ENCODE assay signal across 8 cellular contexts in the genomic region with DNA sequence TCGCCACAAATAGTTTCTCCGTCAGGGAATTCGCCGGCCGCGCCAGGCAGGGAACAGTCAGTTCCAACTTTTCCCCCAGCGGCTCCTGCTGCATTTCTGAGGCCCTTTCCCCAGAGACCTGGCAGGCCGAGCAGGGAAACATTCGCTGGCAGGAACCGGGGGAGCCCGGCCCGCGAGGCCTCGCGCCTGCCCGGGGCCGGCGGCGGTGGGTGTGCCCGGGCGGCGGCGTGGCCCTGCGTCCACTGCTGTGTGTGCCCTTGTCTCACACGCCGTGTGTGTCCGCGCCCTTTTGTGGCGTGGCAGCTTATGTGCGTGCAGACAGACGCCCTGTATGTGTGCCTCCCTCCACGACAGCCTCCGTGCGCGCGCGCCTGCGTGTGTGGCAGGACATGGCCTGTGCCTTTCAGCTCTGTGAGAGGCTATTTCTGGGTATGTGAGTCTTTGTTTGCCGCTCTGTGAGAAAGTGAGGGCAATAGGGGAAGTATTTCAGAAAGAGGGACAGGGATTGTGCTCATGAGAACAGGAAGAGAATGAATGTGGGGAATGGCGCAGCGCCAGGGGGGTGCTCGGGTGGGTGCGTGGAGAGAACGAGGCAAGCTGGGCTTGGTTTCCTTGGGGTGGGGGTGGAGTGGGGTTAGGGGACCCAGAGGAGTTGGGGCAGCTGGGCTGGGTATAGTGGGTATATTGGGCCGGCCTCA. TPM values are rescaled to one million over a fixed set of nuclear protein-coding genes. Genes with fewer than 3 reads are reported as not detected.
A peak's percentile ranks its signal among the peaks of the same experiment; 100 is the strongest.
DNase-seq lines count a peak whose midpoint lies in the region; ATAC-seq and TF ChIP-seq lines count a peak whose summit lies in the region.

No MANE protein-coding gene starts in this region.

- peaks cover 61% of the 10 kb centered on the region for H3K4me1 Mint-ChIP-seq in GM23338

- H3K4me2 ChIP-seq in GM23338, result peak overlapping the region; percentile 86

- no peaks in the 10 kb centered on the region for H3K9me2 ChIP-seq in GM23338 (ENCODE audit: insufficient read depth)

- H3K4me3 ChIP-seq in GM23338 (peak overlapping the region; percentile 59), ectodermal cell (ENCODE audit: insufficient read depth, low read depth, low read length) (peak overlapping the region; percentile 38), lower leg skin (ENCODE audit: low read depth, poor library complexity, severe bottlenecking) (peak overlapping the region; percentile 29), stomach (peak overlapping the region; percentile 60 to 69 (median 66))

- H3K9me3 ChIP-seq in ectodermal cell (ENCODE audit: control insufficient read depth, low read length) (no peaks in the 10 kb centered on the region), stomach (no peaks in the 10 kb centered on the region)

- WGBS in ectodermal cell, 2 experiments, result 4 to 5% methylated on average over 45 of the region's 45 CpGs
- 4 to 5% methylated on average over 17 to 27 of the region's 45 CpGs for WGBS in lower leg skin, 2 donors
- WGBS in stomach, 5 donors, result 1 to 5% (median 4%) methylated on average over 16 to 45 of the region's 45 CpGs

- H3F3A ChIP-seq in GM23338 (replicated peaks; ENCODE audit: low read depth), result peaks cover 10% of the 10 kb centered on the region

- H3K27me3 Mint-ChIP-seq in GM23338 (ENCODE audit: insufficient read depth, low read depth, poor library complexity), result peaks cover 77% of the 10 kb centered on the region

- H3K4me3 Mint-ChIP-seq in GM23338, result peak overlapping the region; percentile 81

- no peaks in the 10 kb centered on the region for H4K20me1 ChIP-seq in GM23338 (replicated peaks; ENCODE audit: insufficient read depth)

- peaks cover 44% of the 10 kb centered on the region for H3K4me1 ChIP-seq in GM23338 (ENCODE audit: insufficient read depth)
- H3K4me1 ChIP-seq in ectodermal cell (ENCODE audit: control insufficient read depth, insufficient read depth, low read length), result peaks cover 56% of the 10 kb centered on the region
- H3K4me1 ChIP-seq in stomach, result peaks cover 73 to 86% (median 81%) of the 10 kb centered on the region in 4 donors

- H3K79me2 ChIP-seq in GM23338 (replicated peaks; ENCODE audit: insufficient read depth), result no peaks in the 10 kb centered on the region

- ATAC-seq in GM23338, result no peak

- no peak for TF ChIP-seq EP300 in stomach (IDR thresholded peaks at IDR 0.05)

- H3K27me3 ChIP-seq in GM23338 (ENCODE audit: insufficient read depth) (peaks cover 88% of the 10 kb centered on the region), ectodermal cell (ENCODE audit: control insufficient read depth, insufficient read depth, low read length, poor library complexity, severe bottlenecking) (peaks cover 71% of the 10 kb centered on the region), stomach (peaks cover 0 to 61% (median 21%) of the 10 kb centered on the region in 3 donors)

- in situ Hi-C loops in ACHN (cut with HindIII; ENCODE audit: low pct_ligation_motif_present, low pct_unique_long_range_greater_than_20kb, low sequenced_read_pairs), result no loop called here

- TF ChIP-seq CTCF in GM23338 (conservative IDR thresholded peaks at IDR 0.05; ENCODE audit: low read depth in 2 of 2) (no peak), lower leg skin (IDR thresholded peaks at IDR 0.05) (no peak), stomach (IDR thresholded peaks at IDR 0.05) (no peak)

- TF ChIP-seq POLR2A in lower leg skin (IDR thresholded peaks at IDR 0.05) (no peak), stomach (IDR thresholded peaks at IDR 0.05) (no peak)

- intact Hi-C loops in lower leg skin (cut with DNase I; ENCODE audit: low total_unique reads) (no loop called here), stomach (cut with DNase I; ENCODE audit: low total_unique reads) (loop anchor here (10.0 kb wide), 1 partner anchor 56 kb away; no protein-coding TSS in a partner anchor)

- H3K36me3 Mint-ChIP-seq in GM23338 (ENCODE audit: low read depth), result no peaks in the 10 kb centered on the region; the same call in 2 of the 3 replicates

- no peaks in the 10 kb centered on the region; the same call in 2 of the 3 replicates for H3K9me3 Mint-ChIP-seq in GM23338

- H3K36me3 ChIP-seq in GM23338 (ENCODE audit: insufficient read depth) (no peaks in the 10 kb centered on the region), ectodermal cell (ENCODE audit: control insufficient read depth, insufficient read depth, low read length) (no peaks in the 10 kb centered on the region), stomach (no peaks in the 10 kb centered on the region)

- peak overlapping the region; percentile 52; the same call in 1 of the 2 replicates for H2AFZ ChIP-seq in GM23338

- H3K27ac ChIP-seq in GM23338 (ENCODE audit: low read depth), result no peak overlapping the region
- no peak overlapping the region for H3K27ac ChIP-seq in ectodermal cell (ENCODE audit: insufficient read depth, low read depth, low read length, poor library complexity, severe bottlenecking)
- peak overlapping the region; percentile 88 to 94 (median 92) for H3K27ac ChIP-seq in stomach

- DNase-seq in ACHN (peak; percentile 72), GM23338 (ENCODE audit: low spot score) (peak; percentile 38), T1000 (lab: John Stamatoyannopoulos, UW) (peak; percentile 43), lower leg skin (ENCODE audit: low spot score in 2 of 2) (peak in 1 of 2 donors; percentile 93), stomach (peak; percentile 66), NCI-H345 treated with DMSO at 0.1 percent for 48 hours (lab: John Stamatoyannopoulos, UW; ENCODE audit: unreplicated experiment) (no peak), NCI-H510A (lab: John Stamatoyannopoulos, UW) (no peak)

- H3K27ac Mint-ChIP-seq in GM23338, result no peak overlapping the region

TF ChIP-seq in GM23338, 12 proteins besides CTCF, POLR2A, EP300 and RAD21 (continues in another document):
- TF ChIP-seq, protein P1, sequence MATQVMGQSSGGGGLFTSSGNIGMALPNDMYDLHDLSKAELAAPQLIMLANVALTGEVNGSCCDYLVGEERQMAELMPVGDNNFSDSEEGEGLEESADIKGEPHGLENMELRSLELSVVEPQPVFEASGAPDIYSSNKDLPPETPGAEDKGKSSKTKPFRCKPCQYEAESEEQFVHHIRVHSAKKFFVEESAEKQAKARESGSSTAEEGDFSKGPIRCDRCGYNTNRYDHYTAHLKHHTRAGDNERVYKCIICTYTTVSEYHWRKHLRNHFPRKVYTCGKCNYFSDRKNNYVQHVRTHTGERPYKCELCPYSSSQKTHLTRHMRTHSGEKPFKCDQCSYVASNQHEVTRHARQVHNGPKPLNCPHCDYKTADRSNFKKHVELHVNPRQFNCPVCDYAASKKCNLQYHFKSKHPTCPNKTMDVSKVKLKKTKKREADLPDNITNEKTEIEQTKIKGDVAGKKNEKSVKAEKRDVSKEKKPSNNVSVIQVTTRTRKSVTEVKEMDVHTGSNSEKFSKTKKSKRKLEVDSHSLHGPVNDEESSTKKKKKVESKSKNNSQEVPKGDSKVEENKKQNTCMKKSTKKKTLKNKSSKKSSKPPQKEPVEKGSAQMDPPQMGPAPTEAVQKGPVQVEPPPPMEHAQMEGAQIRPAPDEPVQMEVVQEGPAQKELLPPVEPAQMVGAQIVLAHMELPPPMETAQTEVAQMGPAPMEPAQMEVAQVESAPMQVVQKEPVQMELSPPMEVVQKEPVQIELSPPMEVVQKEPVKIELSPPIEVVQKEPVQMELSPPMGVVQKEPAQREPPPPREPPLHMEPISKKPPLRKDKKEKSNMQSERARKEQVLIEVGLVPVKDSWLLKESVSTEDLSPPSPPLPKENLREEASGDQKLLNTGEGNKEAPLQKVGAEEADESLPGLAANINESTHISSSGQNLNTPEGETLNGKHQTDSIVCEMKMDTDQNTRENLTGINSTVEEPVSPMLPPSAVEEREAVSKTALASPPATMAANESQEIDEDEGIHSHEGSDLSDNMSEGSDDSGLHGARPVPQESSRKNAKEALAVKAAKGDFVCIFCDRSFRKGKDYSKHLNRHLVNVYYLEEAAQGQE (IDR thresholded peaks at IDR 0.05; ENCODE audit: unreplicated experiment), result no peak
- TF ChIP-seq EZH2phosphoT487 (IDR thresholded peaks at IDR 0.05; ENCODE audit: unreplicated experiment) (no peak), EZH2 (IDR thresholded peaks at IDR 0.05; ENCODE audit: low read depth, unreplicated experiment) (peak; percentile 68), ZNF114 (CRISPR knock-in tag; IDR thresholded peaks at IDR 0.05) (no peak), JUNB (IDR thresholded peaks at IDR 0.05; ENCODE audit: unreplicated experiment) (no peak)

RNA-seq across cellular contexts. Expression of a gene that starts 0.7 kb away (rescaled TPM):
- 2.2 and 3.3 TPM in 2 replicates for total RNA-seq in GM23338 (2014; rRNA removed; shearing (Covaris generic))
- polyA plus RNA-seq in GM23338 (2016; fragmentation: Nextera tagmentation; extraction: Ambion mirVana) (2.7 and 4.0 TPM in 2 replicates), stomach (10 to 100 TPM; 27.4 to 43.5 (median 38.6) TPM)
- 25.8 TPM for polyA plus RNA-seq in ectodermal cell (2013, experiment 1 of 4)
- 22.5 TPM for polyA plus RNA-seq in ectodermal cell (2013, experiment 2 of 4)
- 22.3 TPM for polyA plus RNA-seq in ectodermal cell (2013, experiment 3 of 4)
- 26.7 TPM for polyA plus RNA-seq in ectodermal cell (2013, experiment 4 of 4)
- total RNA-seq in lower leg skin (10 to 100 TPM in 3 of 4 donors, 1 to 10 TPM in 1; 4.8 to 19.8 (median 13.5) TPM), stomach (100 to 1,000 TPM in 1 of 5 donors, 10 to 100 TPM in 4; 11.6 to 105 (median 22.5) TPM)

RNA-seq across cellular contexts. Expression of a gene that starts 16.9 kb away (rescaled TPM):
- 24.9 and 26.1 TPM in 2 replicates for total RNA-seq in GM23338 (2014; rRNA removed; shearing (Covaris generic))
- 4.8 and 5.4 TPM in 2 replicates for polyA plus RNA-seq in GM23338 (2016; fragmentation: Nextera tagmentation; extraction: Ambion mirVana)
- 20.1 TPM for polyA plus RNA-seq in ectodermal cell (2013, experiment 1 of 4)
- 26.1 TPM for polyA plus RNA-seq in ectodermal cell (2013, experiment 2 of 4)
- 18.6 TPM for polyA plus RNA-seq in ectodermal cell (2013, experiment 3 of 4)
- polyA plus RNA-seq in ectodermal cell (2013, experiment 4 of 4), result 21.5 TPM
- 10 to 100 TPM; 15.4 to 32.2 (median 26.7) TPM for total RNA-seq in lower leg skin
- 100 to 1,000 TPM in 1 of 5 donors, 10 to 100 TPM in 4; 12.8 to 100 (median 66.9) TPM for total RNA-seq in stomach
- polyA plus RNA-seq in stomach, result 10 to 100 TPM in 2 of 3 donors, 1 to 10 TPM in 1; 5.8 to 15.5 (median 13.8) TPM

RNA-seq across cellular contexts. Expression of a gene that starts 22.2 kb away (rescaled TPM):
- total RNA-seq in GM23338 (2014; rRNA removed; shearing (Covaris generic)), result 47.9 and 58.7 TPM in 2 replicates
- polyA plus RNA-seq in GM23338 (2016; fragmentation: Nextera tagmentation; extraction: Ambion mirVana) (17.8 and 18.7 TPM in 2 replicates), stomach (10 to 100 TPM; 14.3 to 16.3 (median 16.1) TPM)
- 73.7 TPM for polyA plus RNA-seq in ectodermal cell (2013, experiment 1 of 4)
- polyA plus RNA-seq in ectodermal cell (2013, experiment 2 of 4), result 62.3 TPM
- polyA plus RNA-seq in ectodermal cell (2013, experiment 3 of 4), result 45.5 TPM
- polyA plus RNA-seq in ectodermal cell (2013, experiment 4 of 4), result 49.4 TPM
- total RNA-seq in lower leg skin (100 to 1,000 TPM in 1 of 4 donors, 10 to 100 TPM in 3; 16.4 to 267 (median 29.1) TPM), stomach (10 to 100 TPM in 3 of 5 donors, 1 to 10 TPM in 2; 5.2 to 28.0 (median 13.4) TPM)

RNA-seq across cellular contexts. Expression of a gene that starts 38.9 kb away (rescaled TPM):
- not detected in 2 replicates for total RNA-seq in GM23338 (2014; rRNA removed; shearing (Covaris generic))
- polyA plus RNA-seq in GM23338 (2016; fragmentation: Nextera tagmentation; extraction: Ambion mirVana), result not detected in 2 replicates
- polyA plus RNA-seq in ectodermal cell (2013, experiment 1 of 4), result not detected
- polyA plus RNA-seq in ectodermal cell (2013, experiment 2 of 4), result not detected
- not detected for polyA plus RNA-seq in ectodermal cell (2013, experiment 3 of 4)
- polyA plus RNA-seq in ectodermal cell (2013, experiment 4 of 4), result not detected
- total RNA-seq in lower leg skin, result not detected
- total RNA-seq in stomach, result not detected
- not detected for polyA plus RNA-seq in stomach

Comparison
In these comparisons a context has a peak if more than half of its experiments do, and no peak if none do; other contexts are left out.
1. DNase-seq: peak in ACHN (single experiment), GM23338 (single experiment), T1000 (single experiment) and stomach (single experiment); none in NCI-H345 treated with DMSO at 0.1 percent for 48 hours (single experiment) and NCI-H510A (single experiment).
2. H3K27ac ChIP-seq: peak in stomach (5 of 5); none in GM23338 (single experiment) and ectodermal cell (single experiment).
3. Peak in every context shown above with its lines, with median percentiles within 50 percentile points of each other: H3K4me3 ChIP-seq.